ENCODE assay signal across 10 cellular contexts in genomic region chr5:134540747-134541733, GRCh38. TPM values are rescaled to one million over a fixed set of nuclear protein-coding genes. Genes with fewer than 3 reads are reported as not detected.
DNase-seq lines count a peak whose midpoint lies in the region; ATAC-seq and TF ChIP-seq lines count a peak whose summit lies in the region.
"Had no signal": no experiment of that assay in that cellular context is flagged by ENCODE, and none has a peak within 500 bp of the region (broad histone marks: within the 10 kb centered on the region; RNA-seq: fewer than 3 reads in every experiment).

No MANE protein-coding gene starts in this region.

- intact Hi-C loops in gastrocnemius medialis (cut with DNase I; ENCODE audit: low total_unique reads) = no loop called here

- TF ChIP-seq POLR2A in GM19193 (IDR thresholded peaks at IDR 0.05; ENCODE audit: extremely low read depth, insufficient read depth, insufficient read length) = peak; percentile 43
- TF ChIP-seq POLR2A in gastrocnemius medialis (IDR thresholded peaks at IDR 0.05) = no peak

- no peak overlapping the region for H3K4me3 Mint-ChIP-seq in effector memory CD8-positive, alpha-beta T cell

- H3K36me3 Mint-ChIP-seq in effector memory CD8-positive, alpha-beta T cell (ENCODE audit: insufficient read depth) = peaks cover 84% of the 10 kb centered on the region

- no peaks in the 10 kb centered on the region for H3K9me3 Mint-ChIP-seq in effector memory CD8-positive, alpha-beta T cell

- TF ChIP-seq CTCF in GM10266 (IDR thresholded peaks at IDR 0.05; ENCODE audit: control insufficient read depth, insufficient read depth, low read depth, missing control alignments) = no peak
- TF ChIP-seq CTCF in gastrocnemius medialis (IDR thresholded peaks at IDR 0.05 in 4 of 5, conservative IDR thresholded peaks at IDR 0.05 in 1 of 5) = no peak

- H3K27me3 Mint-ChIP-seq in effector memory CD8-positive, alpha-beta T cell = no peaks in the 10 kb centered on the region

- DNase-seq in GM10266 (ENCODE audit: extremely low spot score) = peak; percentile 44
- DNase-seq in effector memory CD8-positive, alpha-beta T cell = no peak
- no peak for DNase-seq in caudate nucleus (lab: John Stamatoyannopoulos, UW)
- no peak for DNase-seq in gastrocnemius medialis
- DNase-seq in ureter (ENCODE audit: low spot score) = no peak
- DNase-seq: NCI-H1105 treated with DMSO at 0.1 percent for 48 hours had no signal

- H3K36me3 ChIP-seq in gastrocnemius medialis = peaks cover 0 to 39% of the 10 kb centered on the region in 2 donors

- no peak overlapping the region for H3K4me3 ChIP-seq in gastrocnemius medialis
- H3K4me3 ChIP-seq: hepatocyte had no signal

- peak overlapping the region; percentile 22 to 35 for H3K27ac Mint-ChIP-seq in effector memory CD8-positive, alpha-beta T cell

- H3K4me1 Mint-ChIP-seq in effector memory CD8-positive, alpha-beta T cell (ENCODE audit: low read depth in 2 of 2) = peaks cover 39 to 46% of the 10 kb centered on the region in 2 donors

- H3K9me3 ChIP-seq in gastrocnemius medialis = no peaks in the 10 kb centered on the region

- H3K27ac ChIP-seq in caudate nucleus (ENCODE audit: low read depth, low read length) (no peak overlapping the region), gastrocnemius medialis (no peak overlapping the region)
- H3K27ac ChIP-seq: hepatocyte had no signal

- H3K4me1 ChIP-seq in gastrocnemius medialis = peaks cover 13 to 19% of the 10 kb centered on the region in 2 donors

- in situ Hi-C loops in gastrocnemius medialis (cut with MboI; ENCODE audit: low sequenced_read_pairs in 4 of 4) = no loop called here

- H3K27me3 ChIP-seq in gastrocnemius medialis = no peaks in the 10 kb centered on the region
- H3K27me3 ChIP-seq: hepatocyte had no signal

- peak; percentile 23 for ATAC-seq in HG03442 (IDR thresholded peaks at IDR 0.05; ENCODE audit: unreplicated experiment)
- ATAC-seq in effector memory CD8-positive, alpha-beta T cell (replicated peaks) = no peak
- no peak for ATAC-seq in HG03521 (IDR thresholded peaks at IDR 0.05; ENCODE audit: unreplicated experiment)
- ATAC-seq in gastrocnemius medialis = no peak

RNA-seq across cellular contexts. Expression of gene JADE2, which starts 15.6 kb away (rescaled TPM):
- total RNA-seq in gastrocnemius medialis (10 to 100 TPM; 17.3 to 44.5 (median 19.8) TPM), ureter (68.7 TPM)
